ENCODE assay signal across 9 cellular contexts in genomic region chr15:67067930-67068542, GRCh38. TPM values are rescaled to one million over a fixed set of nuclear protein-coding genes. Genes with fewer than 3 reads are reported as not detected.
A peak's percentile ranks its signal among the peaks of the same experiment; 100 is the strongest.
DNase-seq lines count a peak whose midpoint lies in the region; ATAC-seq, FAIRE-seq and TF ChIP-seq lines count a peak whose summit lies in the region.
"Had no signal": no experiment of that assay in that cellular context is flagged by ENCODE, and none has a peak within 500 bp of the region (broad histone marks: within the 10 kb centered on the region; RNA-seq: fewer than 3 reads in every experiment).

No MANE protein-coding gene starts in this region.

- POLR2A ChIA-PET in endothelial cell of umbilical vein (lab: Charles Lee): no interaction called here

- H3K79me1 ChIP-seq in trophoblast cell (ENCODE audit: low read length): peaks cover 26% of the 10 kb centered on the region

- dilution Hi-C loops in endothelial cell of umbilical vein (cut with MboI; ENCODE audit: extremely low pct_ligation_motif_present, low sequenced_read_pairs): no loop called here

- DNase-seq in GM06990 (ENCODE audit: extremely low read depth, insufficient read length): no peak
- no peak for DNase-seq in RWPE2 (ENCODE audit: low spot score)
- DNase-seq in endothelial cell of umbilical vein (ENCODE audit: low read depth, low spot score): peak; percentile 47
- DNase-seq in trophoblast cell: no peak
- DNase-seq in GM12892 (ENCODE audit: insufficient read length): no peak
- DNase-seq in D721Med (ENCODE audit: insufficient read length, low spot score): no peak
- no peak for DNase-seq in COLO829 (ENCODE audit: low spot score)
- DNase-seq: substantia nigra had no signal

- CTCF ChIA-PET in endothelial cell of umbilical vein (lab: Charles Lee): interaction anchor here (0.8 to 5.3 kb wide), 6 partner anchors 14 to 175 kb away, joined by 3 to 34 read pairs (median 4); no protein-coding TSS in a partner anchor

- ATAC-seq in RWPE2 (ENCODE audit: low read depth) (peak; percentile 4; the same call in 1 of the 3 replicates), GM21390 (IDR thresholded peaks at IDR 0.05; ENCODE audit: unreplicated experiment) (no peak)

- no peak overlapping the region for H4K8ac ChIP-seq in trophoblast cell (ENCODE audit: low read depth, low read length)

- H3K4me2 ChIP-seq in endothelial cell of umbilical vein (ENCODE audit: insufficient read depth, low read length): peak overlapping the region; percentile 94
- H3K4me2 ChIP-seq in trophoblast cell (ENCODE audit: low read length): peak overlapping the region; percentile 65

- H2BK5ac ChIP-seq in trophoblast cell (ENCODE audit: low read depth, low read length, poor library complexity): no peak overlapping the region

- H4K12ac ChIP-seq in trophoblast cell (ENCODE audit: low read depth, low read length): no peak overlapping the region

- intact Hi-C loops in endothelial cell of umbilical vein (cut with micrococcal nuclease): loop anchor here (2.0 to 10.0 kb wide), 3 partner anchors 79 to 367 kb away; no protein-coding TSS in a partner anchor

- peak overlapping the region; percentile 75 for H3K27ac ChIP-seq in RWPE2 (ENCODE audit: poor library complexity, severe bottlenecking)
- H3K27ac ChIP-seq in endothelial cell of umbilical vein (ENCODE audit: insufficient read depth, low read depth, low read length): peak overlapping the region; percentile 89
- H3K27ac ChIP-seq in trophoblast cell (ENCODE audit: low read depth, low read length): no peak overlapping the region

- peak overlapping the region; percentile 89 for H3K4me3 ChIP-seq in GM06990 (replicated peaks; ENCODE audit: low read depth, low read length)
- H3K4me3 ChIP-seq in RWPE2 (ENCODE audit: severe bottlenecking): peak overlapping the region; percentile 67
- H3K4me3 ChIP-seq in endothelial cell of umbilical vein (replicated peaks in 1 of 3; ENCODE audit: insufficient read depth in 1 of 3, low read depth in 1 of 3, low read length in 3 of 3): peak overlapping the region; percentile 57 to 87 (median 83)
- H3K4me3 ChIP-seq in trophoblast cell (ENCODE audit: low read depth, low read length): no peak overlapping the region

- H3K14ac ChIP-seq in trophoblast cell (ENCODE audit: low read length): no peak overlapping the region

- H3K4me1 ChIP-seq in RWPE2 (ENCODE audit: insufficient read depth, poor library complexity, severe bottlenecking) (peaks cover 48% of the 10 kb centered on the region), endothelial cell of umbilical vein (ENCODE audit: control insufficient read depth, extremely low read depth, insufficient read depth, low read length) (peaks cover 39% of the 10 kb centered on the region), trophoblast cell (ENCODE audit: control insufficient read depth in 1 of 2, insufficient read depth in 2 of 2, low read length in 2 of 2) (peaks cover 22 to 25% of the 10 kb centered on the region in 2 experiments)

- no peak for TF ChIP-seq POLR2A in endothelial cell of umbilical vein (IDR thresholded peaks at IDR 0.05; ENCODE audit: low read depth, low read length)
- TF ChIP-seq POLR2A in GM12892 (IDR thresholded peaks at IDR 0.05; ENCODE audit: low read depth, low read length): no peak

- no peak overlapping the region for H2AK5ac ChIP-seq in trophoblast cell (ENCODE audit: low read length)

- FAIRE-seq in endothelial cell of umbilical vein (lab: Jason Lieb, UNC) (peak; percentile 82), GM12892 (lab: Jason Lieb, UNC) (no peak), D721Med (lab: Jason Lieb, UNC) (no peak)

- H2AFZ ChIP-seq in endothelial cell of umbilical vein (ENCODE audit: low read depth, low read length) (no peak overlapping the region), trophoblast cell (ENCODE audit: insufficient read depth, low read length, poor library complexity) (no peak overlapping the region)

- H4K20me1 ChIP-seq in endothelial cell of umbilical vein (replicated peaks; ENCODE audit: control insufficient read depth, extremely low read depth, insufficient read depth, low read length): no peaks in the 10 kb centered on the region

- WGBS in trophoblast cell (ENCODE audit: extremely low coverage, insufficient coverage, insufficient read length): no CpG with 5 or more reads among the region's 3 CpGs

- no peak overlapping the region for H3K23ac ChIP-seq in trophoblast cell (ENCODE audit: low read length)

- no peak overlapping the region for H4K91ac ChIP-seq in trophoblast cell (ENCODE audit: low read depth, low read length)

- no peak overlapping the region for H2BK120ac ChIP-seq in trophoblast cell (ENCODE audit: insufficient read depth, low read length, poor library complexity)

- peaks cover 70% of the 10 kb centered on the region for H3K79me2 ChIP-seq in endothelial cell of umbilical vein (ENCODE audit: control insufficient read depth, insufficient read depth, low read length)
- H3K79me2 ChIP-seq in trophoblast cell (ENCODE audit: control insufficient read depth, insufficient read depth, low read length, poor library complexity): peaks cover 26% of the 10 kb centered on the region

- no peaks in the 10 kb centered on the region; the same call in 1 of the 2 replicates for H3K36me3 ChIP-seq in GM06990 (ENCODE audit: control insufficient read depth, insufficient read depth, low read length)
- peaks cover 33% of the 10 kb centered on the region for H3K36me3 ChIP-seq in RWPE2 (ENCODE audit: low read depth)
- peaks cover 0 to 4% of the 10 kb centered on the region in 2 experiments for H3K36me3 ChIP-seq in endothelial cell of umbilical vein (ENCODE audit: control insufficient read depth in 2 of 2, extremely low read depth in 1 of 2, insufficient read depth in 2 of 2, low read length in 2 of 2)
- peaks cover 0 to 2% of the 10 kb centered on the region in 2 experiments for H3K36me3 ChIP-seq in trophoblast cell (ENCODE audit: control insufficient read depth in 1 of 2, insufficient read depth in 2 of 2, low read length in 2 of 2)

- H3K27me3 ChIP-seq in GM06990 (replicated peaks; ENCODE audit: control insufficient read depth, insufficient read depth, low read length) (no peaks in the 10 kb centered on the region), RWPE2 (ENCODE audit: insufficient read depth, poor library complexity, severe bottlenecking) (no peaks in the 10 kb centered on the region), endothelial cell of umbilical vein (ENCODE audit: control insufficient read depth in 2 of 2, insufficient read depth in 2 of 2, low read length in 2 of 2) (no peaks in the 10 kb centered on the region), trophoblast cell (ENCODE audit: insufficient read depth, low read length) (no peaks in the 10 kb centered on the region)

- peak overlapping the region; percentile 55 for H3K4ac ChIP-seq in trophoblast cell (ENCODE audit: low read depth, low read length)

- H3K9me1 ChIP-seq in endothelial cell of umbilical vein (replicated peaks; ENCODE audit: control insufficient read depth, extremely low read depth, insufficient read depth, low read length): no peaks in the 10 kb centered on the region

- H3K9me3 ChIP-seq in RWPE2 (ENCODE audit: severe bottlenecking): no peaks in the 10 kb centered on the region
- no peaks in the 10 kb centered on the region for H3K9me3 ChIP-seq in endothelial cell of umbilical vein (replicated peaks; ENCODE audit: control insufficient read depth, insufficient read depth, low read length)
- no peaks in the 10 kb centered on the region for H3K9me3 ChIP-seq in trophoblast cell (ENCODE audit: insufficient read depth, low read depth, low read length)

- H3K9ac ChIP-seq in endothelial cell of umbilical vein (replicated peaks; ENCODE audit: extremely low read depth, insufficient read depth, low read length) (peak overlapping the region; percentile 96), trophoblast cell (ENCODE audit: low read length) (peak overlapping the region; percentile 31)

- peak overlapping the region; percentile 15 for H3K18ac ChIP-seq in trophoblast cell (ENCODE audit: low read length)

- BruUV-seq in endothelial cell of umbilical vein (replicated peaks; lab: Mats Ljungman, UMichigan): no TSS peak

- H2BK12ac ChIP-seq in trophoblast cell (ENCODE audit: low read length): peak overlapping the region; percentile 6

- TF ChIP-seq CTCF in GM06990 (IDR thresholded peaks at IDR 0.05; ENCODE audit: insufficient read depth, low read length, poor library complexity, severe bottlenecking): no peak
- no peak for TF ChIP-seq CTCF in RWPE2 (IDR thresholded peaks at IDR 0.05; ENCODE audit: poor library complexity, severe bottlenecking)
- TF ChIP-seq CTCF in endothelial cell of umbilical vein (IDR thresholded peaks at IDR 0.05; ENCODE audit: extremely low read depth in 1 of 2, insufficient read depth in 1 of 2, low read depth in 1 of 2, low read length in 2 of 2): no peak
- no peak for TF ChIP-seq CTCF in D721Med (IDR thresholded peaks at IDR 0.05; ENCODE audit: insufficient read depth, missing control alignments)

TF ChIP-seq in endothelial cell of umbilical vein, 7 proteins besides CTCF, POLR2A, EP300 and RAD21:
- TF ChIP-seq EZH2 (IDR thresholded peaks at IDR 0.05; ENCODE audit: borderline replicate concordance, low read depth, low read length, severe bottlenecking) (no peak), FOS (IDR thresholded peaks at IDR 0.05; ENCODE audit: borderline replicate concordance, insufficient read depth, low read length) (no peak), MYC (IDR thresholded peaks at IDR 0.05; ENCODE audit: low read depth, low read length) (no peak), JUN (IDR thresholded peaks at IDR 0.05; ENCODE audit: borderline replicate concordance, insufficient read depth, insufficient read length, low read depth) (no peak), POLR2AphosphoS5 (IDR thresholded peaks at IDR 0.05; ENCODE audit: insufficient read depth, low read depth, low read length) (no peak), GATA2 (IDR thresholded peaks at IDR 0.05; ENCODE audit: insufficient read depth, insufficient read length, low read depth, low read length) (no peak), MAX (IDR thresholded peaks at IDR 0.05; ENCODE audit: insufficient read depth, insufficient read length) (no peak)
TF ChIP-seq in endothelial cell of umbilical vein: peak in this region for 0.

RNA-seq across cellular contexts. Expression of gene SMAD3, which starts 2.6 kb away (rescaled TPM):
- 71.7 and 88.2 TPM in 2 replicates for total RNA-seq in endothelial cell of umbilical vein
- 53.4 and 56.4 TPM in 2 replicates for polyA plus RNA-seq in endothelial cell of umbilical vein
- 47.7 and 47.9 TPM in 2 replicates for polyA plus RNA-seq in endothelial cell of umbilical vein (2011; cell fraction: cytosol; rRNA removed)
- 114 and 122 TPM in 2 replicates for polyA plus RNA-seq in endothelial cell of umbilical vein (2011; cell fraction: nucleus; rRNA removed)
- 87.3 and 91.3 TPM in 2 replicates for polyA plus RNA-seq in endothelial cell of umbilical vein (2012)
- polyA minus RNA-seq in endothelial cell of umbilical vein: 53.1 and 59.9 TPM in 2 replicates
- 13.7 TPM for polyA minus RNA-seq in endothelial cell of umbilical vein (2011; cell fraction: cytosol; rRNA and poly(A)+ RNA removed)
- polyA minus RNA-seq in endothelial cell of umbilical vein (2011; cell fraction: nucleus; rRNA and poly(A)+ RNA removed): 73.9 and 75.1 TPM in 2 replicates
- 49.5 and 54.4 TPM in 2 replicates for polyA plus RNA-seq in trophoblast cell (2013)
- 20.6 TPM for polyA plus RNA-seq in GM12892 (2012; ENCODE audit: missing spikeins)
